Comparison of ENCODE assay signal across 17 cellular contexts in the genomic region with DNA sequence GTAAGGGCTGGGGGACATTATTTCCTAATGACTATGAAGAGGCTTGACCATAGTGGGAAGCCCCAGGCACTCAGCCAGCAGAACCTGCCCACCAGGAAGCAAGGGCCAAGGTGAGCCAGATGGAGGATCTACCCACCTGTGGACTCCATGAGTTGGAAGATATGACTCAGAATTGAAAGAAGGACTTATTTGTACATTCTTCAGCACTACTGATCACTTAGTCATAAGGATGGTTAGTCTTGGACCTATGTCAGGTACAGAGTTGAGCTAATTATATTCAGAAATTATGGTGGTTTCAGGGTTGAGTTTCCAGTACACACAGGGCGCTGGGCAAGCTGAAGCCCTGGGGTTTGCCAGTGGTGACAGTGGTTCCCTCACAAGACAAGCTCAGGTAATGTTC. TPM values are rescaled to one million over a fixed set of nuclear protein-coding genes. Genes with fewer than 3 reads are reported as not detected.
DNase-seq lines count a peak whose midpoint lies in the region; ATAC-seq, FAIRE-seq and TF ChIP-seq lines count a peak whose summit lies in the region.
"Had no signal": no experiment of that assay in that cellular context is flagged by ENCODE, and none has a peak within 500 bp of the region (broad histone marks: within the 10 kb centered on the region; RNA-seq: fewer than 3 reads in every experiment).

No MANE protein-coding gene starts in this region.

- no peak for TF ChIP-seq CTCF in HCT116 (IDR thresholded peaks at IDR 0.05 in 2 of 3, conservative IDR thresholded peaks at IDR 0.05 in 1 of 3; ENCODE audit: borderline replicate concordance in 1 of 3, insufficient read depth in 1 of 3, low read depth in 2 of 3, low read length in 2 of 3)

- TF ChIP-seq POLR2A in HCT116 (IDR thresholded peaks at IDR 0.05; ENCODE audit: borderline replicate concordance, extremely low read depth, insufficient read depth, insufficient read length) = no peak

- peak overlapping the region; percentile 31 for H3K27ac Mint-ChIP-seq in activated naive CD8-positive, alpha-beta T cell treated with anti-CD3 and anti-CD28 coated beads for 36 hours
- no peak overlapping the region for H3K27ac Mint-ChIP-seq in activated naive CD8-positive, alpha-beta T cell treated with anti-CD3 and anti-CD28 coated beads, Interleukin-2, amount 50 U/mL, for 24 hours
- H3K27ac Mint-ChIP-seq in stimulated activated memory B cell treated with anti-CD40 and anti-IgM and Interleukin-4, amounts not matched to agents 10 μg/mL and 1 μg/mL and 100 μg/mL, for 72 hours = no peak overlapping the region

- TF ChIP-seq RAD21 in HCT116 (IDR thresholded peaks at IDR 0.05; ENCODE audit: low read depth) = no peak

- peaks cover 0 to 7% of the 10 kb centered on the region in 2 experiments; a peak in 1 of 4 replicates for H3K4me1 ChIP-seq in HCT116 (ENCODE audit: control insufficient read depth in 1 of 2, insufficient read depth in 2 of 2, low read length in 2 of 2)
- H3K4me1 ChIP-seq: lower lobe of right lung had no signal

- no peak for ATAC-seq in activated naive CD8-positive, alpha-beta T cell treated with anti-CD3 and anti-CD28 coated beads, Interleukin-2, amount 50 U/mL, for 24 hours
- ATAC-seq in HCT116 = no peak
- peak; percentile 68 for ATAC-seq in HG03520 (IDR thresholded peaks at IDR 0.05; ENCODE audit: unreplicated experiment)
- ATAC-seq in stimulated activated memory B cell treated with anti-CD40 and anti-IgM and Interleukin-4, amounts not matched to agents 10 μg/mL and 1 μg/mL and 100 μg/mL, for 72 hours = peak; percentile 50
- no peak for ATAC-seq in Right ventricle myocardium superior (ENCODE audit: poor library complexity)
- ATAC-seq: activated CD4-positive, CD25-positive, alpha-beta regulatory T cell treated with anti-CD3 and anti-CD28 coated beads, Interleukin-2, amount 50 U/mL, for 24 hours; lower lobe of right lung; naive thymus-derived CD8-positive, alpha-beta T cell had no signal

- POLR2A ChIA-PET in HCT116 (lab: Charles Lee) = no interaction called here

- H3K4me1 Mint-ChIP-seq in activated naive CD8-positive, alpha-beta T cell treated with anti-CD3 and anti-CD28 coated beads for 36 hours = no peaks in the 10 kb centered on the region
- H3K4me1 Mint-ChIP-seq in activated naive CD8-positive, alpha-beta T cell treated with anti-CD3 and anti-CD28 coated beads, Interleukin-2, amount 50 U/mL, for 24 hours = peaks cover 2% of the 10 kb centered on the region
- no peaks in the 10 kb centered on the region for H3K4me1 Mint-ChIP-seq in stimulated activated memory B cell treated with anti-CD40 and anti-IgM and Interleukin-4, amounts not matched to agents 10 μg/mL and 1 μg/mL and 100 μg/mL, for 72 hours
- H3K4me1 Mint-ChIP-seq: naive thymus-derived CD8-positive, alpha-beta T cell had no signal

- H2AFZ ChIP-seq in HCT116 (ENCODE audit: low read depth, low read length, poor library complexity, severe bottlenecking) = no peak overlapping the region

- RAD21 ChIA-PET in HCT116 (lab: Charles Lee; ENCODE audit: low non-redundant PET in 1 of 2, low total read pairs in 2 of 2, uncharacterized antibody in 2 of 2, unreplicated experiment in 2 of 2) = no interaction called here

- CTCF ChIA-PET in HCT116 (lab: Charles Lee) = no interaction called here

- no peaks in the 10 kb centered on the region; a peak in 1 of 4 replicates for H3K9me3 ChIP-seq in HCT116 (ENCODE audit: control insufficient read depth in 1 of 2, insufficient read depth in 1 of 2, low read depth in 1 of 2, low read length in 2 of 2)
- H3K9me3 ChIP-seq: lower lobe of right lung, testis had no signal

- H3K36me3 ChIP-seq in HCT116 (ENCODE audit: control insufficient read depth in 1 of 2, insufficient read depth in 2 of 2, low read length in 2 of 2) = no peaks in the 10 kb centered on the region
- H3K36me3 ChIP-seq: lower lobe of right lung had no signal

- intact Hi-C loops in HCT116 (cut with micrococcal nuclease) = no loop called here
- intact Hi-C loops in Right ventricle myocardium superior (cut with DNase I) = no loop called here

- no peak overlapping the region for H3K4me3 Mint-ChIP-seq in activated naive CD8-positive, alpha-beta T cell treated with anti-CD3 and anti-CD28 coated beads for 36 hours
- no peak overlapping the region for H3K4me3 Mint-ChIP-seq in activated naive CD8-positive, alpha-beta T cell treated with anti-CD3 and anti-CD28 coated beads, Interleukin-2, amount 50 U/mL, for 24 hours
- no peak overlapping the region for H3K4me3 Mint-ChIP-seq in stimulated activated memory B cell treated with anti-CD40 and anti-IgM and Interleukin-4, amounts not matched to agents 10 μg/mL and 1 μg/mL and 100 μg/mL, for 72 hours
- H3K4me3 Mint-ChIP-seq: naive thymus-derived CD8-positive, alpha-beta T cell had no signal

- H4K20me1 ChIP-seq in HCT116 (ENCODE audit: insufficient read depth) = no peaks in the 10 kb centered on the region

- H3K27me3 Mint-ChIP-seq in activated naive CD8-positive, alpha-beta T cell treated with anti-CD3 and anti-CD28 coated beads for 36 hours = peaks cover 6% of the 10 kb centered on the region
- no peaks in the 10 kb centered on the region for H3K27me3 Mint-ChIP-seq in activated naive CD8-positive, alpha-beta T cell treated with anti-CD3 and anti-CD28 coated beads, Interleukin-2, amount 50 U/mL, for 24 hours
- peaks cover 52% of the 10 kb centered on the region for H3K27me3 Mint-ChIP-seq in stimulated activated memory B cell treated with anti-CD40 and anti-IgM and Interleukin-4, amounts not matched to agents 10 μg/mL and 1 μg/mL and 100 μg/mL, for 72 hours

- no peak overlapping the region for H3K27ac ChIP-seq in HCT116 (ENCODE audit: low read depth, low read length)
- H3K27ac ChIP-seq: lower lobe of right lung, testis had no signal

- H3K27me3 ChIP-seq in HCT116 (ENCODE audit: insufficient read depth, low read length) = no peaks in the 10 kb centered on the region
- H3K27me3 ChIP-seq: testis had no signal

- H3K9me2 ChIP-seq in HCT116 (ENCODE audit: insufficient read depth) = no peaks in the 10 kb centered on the region

- H3K36me3 Mint-ChIP-seq in activated naive CD8-positive, alpha-beta T cell treated with anti-CD3 and anti-CD28 coated beads for 36 hours = no peaks in the 10 kb centered on the region
- no peaks in the 10 kb centered on the region for H3K36me3 Mint-ChIP-seq in activated naive CD8-positive, alpha-beta T cell treated with anti-CD3 and anti-CD28 coated beads, Interleukin-2, amount 50 U/mL, for 24 hours (ENCODE audit: low read depth)
- no peaks in the 10 kb centered on the region for H3K36me3 Mint-ChIP-seq in stimulated activated memory B cell treated with anti-CD40 and anti-IgM and Interleukin-4, amounts not matched to agents 10 μg/mL and 1 μg/mL and 100 μg/mL, for 72 hours
- H3K36me3 Mint-ChIP-seq: naive thymus-derived CD8-positive, alpha-beta T cell had no signal

- H3K4me3 ChIP-seq in HCT116 (replicated peaks in 1 of 2; ENCODE audit: low read depth in 1 of 2, low read length in 2 of 2) = no peak overlapping the region
- H3K4me3 ChIP-seq: lower lobe of right lung, testis had no signal

- H3K79me2 ChIP-seq in HCT116 (ENCODE audit: insufficient read depth, low read length) = no peaks in the 10 kb centered on the region

- no peak overlapping the region for H3K9ac ChIP-seq in HCT116 (ENCODE audit: low read length)

- DNase-seq in activated naive CD8-positive, alpha-beta T cell treated with anti-CD3 and anti-CD28 coated beads for 36 hours = no peak
- DNase-seq in activated naive CD8-positive, alpha-beta T cell treated with anti-CD3 and anti-CD28 coated beads, Interleukin-2, amount 50 U/mL, for 24 hours = no peak
- peak; percentile 8 for DNase-seq in HCT116 (ENCODE audit: low read depth, low spot score)
- DNase-seq in Right ventricle myocardium superior = no peak
- DNase-seq in HTR-8/SVneo (ENCODE audit: insufficient read length, low spot score) = no peak
- no peak for DNase-seq in superior temporal gyrus (ENCODE audit: extremely low spot score)
- DNase-seq: lower lobe of right lung; naive thymus-derived CD8-positive, alpha-beta T cell; SHP77; stimulated activated CD4-positive, alpha-beta T cell treated with anti-CD3 and anti-CD28 coated beads, Interleukin-15, amount 100 ng/mL, for 24 hours; T-helper 2 cell; testis had no signal

- H3K9me3 Mint-ChIP-seq in activated naive CD8-positive, alpha-beta T cell treated with anti-CD3 and anti-CD28 coated beads for 36 hours = peaks cover 4% of the 10 kb centered on the region
- H3K9me3 Mint-ChIP-seq in activated naive CD8-positive, alpha-beta T cell treated with anti-CD3 and anti-CD28 coated beads, Interleukin-2, amount 50 U/mL, for 24 hours = peaks cover 6% of the 10 kb centered on the region
- H3K9me3 Mint-ChIP-seq in stimulated activated memory B cell treated with anti-CD40 and anti-IgM and Interleukin-4, amounts not matched to agents 10 μg/mL and 1 μg/mL and 100 μg/mL, for 72 hours = peaks cover 3% of the 10 kb centered on the region

- no peak for FAIRE-seq in HTR-8/SVneo (lab: Jason Lieb, UNC)
- FAIRE-seq: A204.1, GM19239 had no signal

- no peak overlapping the region for H3K4me2 ChIP-seq in HCT116 (ENCODE audit: low read length)

- BruUV-seq in HCT116 (replicated peaks; lab: Mats Ljungman, UMichigan) = no TSS peak

TF ChIP-seq in HCT116, 20 proteins besides CTCF, POLR2A, EP300 and RAD21 (continues in another document):
- TF ChIP-seq CEBPB (IDR thresholded peaks at IDR 0.05; ENCODE audit: low read depth) = no peak
- TF ChIP-seq, protein P1, sequence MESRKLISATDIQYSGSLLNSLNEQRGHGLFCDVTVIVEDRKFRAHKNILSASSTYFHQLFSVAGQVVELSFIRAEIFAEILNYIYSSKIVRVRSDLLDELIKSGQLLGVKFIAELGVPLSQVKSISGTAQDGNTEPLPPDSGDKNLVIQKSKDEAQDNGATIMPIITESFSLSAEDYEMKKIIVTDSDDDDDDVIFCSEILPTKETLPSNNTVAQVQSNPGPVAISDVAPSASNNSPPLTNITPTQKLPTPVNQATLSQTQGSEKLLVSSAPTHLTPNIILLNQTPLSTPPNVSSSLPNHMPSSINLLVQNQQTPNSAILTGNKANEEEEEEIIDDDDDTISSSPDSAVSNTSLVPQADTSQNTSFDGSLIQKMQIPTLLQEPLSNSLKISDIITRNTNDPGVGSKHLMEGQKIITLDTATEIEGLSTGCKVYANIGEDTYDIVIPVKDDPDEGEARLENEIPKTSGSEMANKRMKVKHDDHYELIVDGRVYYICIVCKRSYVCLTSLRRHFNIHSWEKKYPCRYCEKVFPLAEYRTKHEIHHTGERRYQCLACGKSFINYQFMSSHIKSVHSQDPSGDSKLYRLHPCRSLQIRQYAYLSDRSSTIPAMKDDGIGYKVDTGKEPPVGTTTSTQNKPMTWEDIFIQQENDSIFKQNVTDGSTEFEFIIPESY (IDR thresholded peaks at IDR 0.05; ENCODE audit: extremely low read depth, insufficient replicate concordance, low read length) = no peak

RNA-seq across cellular contexts. Expression of a gene that starts 24.0 kb away (rescaled TPM):
- not detected for total RNA-seq in activated naive CD8-positive, alpha-beta T cell treated with anti-CD3 and anti-CD28 coated beads for 36 hours
- total RNA-seq in HCT116 (2021; ENCODE audit: unreplicated experiment) (0.02 TPM), Right ventricle myocardium superior (4.1 TPM)
- polyA plus RNA-seq in HCT116 (2012) = not detected in 2 replicates
- total RNA-seq: naive thymus-derived CD8-positive, alpha-beta T cell had no signal
- polyA plus RNA-seq: naive thymus-derived CD8-positive, alpha-beta T cell had no signal

Comparison
In these comparisons a context has a peak if more than half of its experiments do, and no peak if none do; other contexts are left out.
1. ATAC-seq: peak in HG03520 (single experiment) and stimulated activated memory B cell treated with anti-CD40 and anti-IgM and Interleukin-4, amounts not matched to agents 10 μg/mL and 1 μg/mL and 100 μg/mL, for 72 hours (single experiment); none in activated naive CD8-positive, alpha-beta T cell treated with anti-CD3 and anti-CD28 coated beads, Interleukin-2, amount 50 U/mL, for 24 hours (single experiment), HCT116 (single experiment) and Right ventricle myocardium superior (single experiment).